ENCODE assay signal across 12 cellular contexts in genomic region chr6:122751291-122751690, GRCh38. TPM values are rescaled to one million over a fixed set of nuclear protein-coding genes. Genes with fewer than 3 reads are reported as not detected.
DNase-seq lines count a peak whose midpoint lies in the region; ATAC-seq and TF ChIP-seq lines count a peak whose summit lies in the region.
"Had no signal": no experiment of that assay in that cellular context is flagged by ENCODE, and none has a peak within 500 bp of the region (broad histone marks: within the 10 kb centered on the region; RNA-seq: fewer than 3 reads in every experiment).

No MANE protein-coding gene starts in this region.

- intact Hi-C loops in activated CD4-positive, alpha-beta T cell treated with anti-CD3 and anti-CD28 coated beads for 36 hours (cut with DNase I, micrococcal nuclease) = no loop called here

- DNase-seq in activated CD4-positive, alpha-beta T cell treated with anti-CD3 and anti-CD28 coated beads for 36 hours = no peak
- no peak for DNase-seq in activated CD4-positive, alpha-beta T cell treated with anti-CD3 and anti-CD28 coated beads for 1 hour
- DNase-seq in GM23338 (ENCODE audit: low spot score) (no peak), neural progenitor cell (ENCODE audit: low spot score) (no peak), GM03348 (ENCODE audit: low spot score) (no peak), tibial nerve (ENCODE audit: low spot score in 2 of 2) (no peak), globus pallidus (ENCODE audit: low spot score) (no peak)
- DNase-seq: activated CD8-positive, alpha-beta memory T cell treated with anti-CD3 and anti-CD28 coated beads, Interleukin-2, amount 50 U/mL, for 48 hours had no signal

- H3K4me3 ChIP-seq in GM23338 (no peak overlapping the region), neural progenitor cell (no peak overlapping the region), tibial nerve (no peak overlapping the region)
- H3K4me3 ChIP-seq: A549 had no signal

- TF ChIP-seq POLR2A in tibial nerve (IDR thresholded peaks at IDR 0.05) = no peak

- H3K4me1 Mint-ChIP-seq in activated CD4-positive, alpha-beta T cell treated with anti-CD3 and anti-CD28 coated beads for 36 hours = peaks cover 12% of the 10 kb centered on the region
- H3K4me1 Mint-ChIP-seq in GM23338 (peaks cover 24% of the 10 kb centered on the region), neural progenitor cell (peaks cover 25% of the 10 kb centered on the region)

- peaks cover 2% of the 10 kb centered on the region for H3K36me3 Mint-ChIP-seq in activated CD4-positive, alpha-beta T cell treated with anti-CD3 and anti-CD28 coated beads for 36 hours (ENCODE audit: low read depth)
- peaks cover 10% of the 10 kb centered on the region for H3K36me3 Mint-ChIP-seq in GM23338 (ENCODE audit: low read depth)
- peaks cover 4% of the 10 kb centered on the region for H3K36me3 Mint-ChIP-seq in neural progenitor cell

- no peaks in the 10 kb centered on the region for H3K9me3 Mint-ChIP-seq in activated CD4-positive, alpha-beta T cell treated with anti-CD3 and anti-CD28 coated beads for 36 hours (ENCODE audit: low read depth)
- peaks cover 17% of the 10 kb centered on the region for H3K9me3 Mint-ChIP-seq in GM23338
- peaks cover 18% of the 10 kb centered on the region for H3K9me3 Mint-ChIP-seq in neural progenitor cell

- H3K27ac ChIP-seq in GM23338 (ENCODE audit: low read depth) = no peak overlapping the region
- no peak overlapping the region for H3K27ac ChIP-seq in neural progenitor cell
- no peak overlapping the region for H3K27ac ChIP-seq in tibial nerve
- H3K27ac ChIP-seq: A549 had no signal

- no peak overlapping the region for H3K4me2 ChIP-seq in GM23338
- no peak overlapping the region for H3K4me2 ChIP-seq in neural progenitor cell
- H3K4me2 ChIP-seq: A549 had no signal

- H2AFZ ChIP-seq in GM23338 = 0 out of 2 replicates have a peak overlapping the region, but pooled peaks have one; percentile 6
- H2AFZ ChIP-seq in neural progenitor cell (replicated peaks) = peak overlapping the region; percentile 45

- H4K20me1 ChIP-seq in GM23338 (replicated peaks; ENCODE audit: insufficient read depth) = peaks cover 3% of the 10 kb centered on the region; the same call in 1 of the 2 replicates
- no peaks in the 10 kb centered on the region for H4K20me1 ChIP-seq in neural progenitor cell (ENCODE audit: low read depth)

- TF ChIP-seq EP300 in tibial nerve (IDR thresholded peaks at IDR 0.05) = no peak

- no peaks in the 10 kb centered on the region for H3K36me3 ChIP-seq in GM23338 (ENCODE audit: insufficient read depth)
- H3K36me3 ChIP-seq in neural progenitor cell = no peaks in the 10 kb centered on the region
- no peaks in the 10 kb centered on the region for H3K36me3 ChIP-seq in tibial nerve

- POLR2A ChIA-PET in activated CD4-positive, alpha-beta T cell treated with anti-CD3 and anti-CD28 coated beads for 36 hours (lab: Charles Lee) = no interaction called here

- CTCF ChIA-PET in activated CD4-positive, alpha-beta T cell treated with anti-CD3 and anti-CD28 coated beads for 36 hours (lab: Charles Lee) = interaction anchor here (0.7 to 0.9 kb wide), 4 partner anchors 17 to 87 kb away, joined by 3 to 4 read pairs (median 3); no protein-coding TSS in a partner anchor

- no peaks in the 10 kb centered on the region for H3K9me2 ChIP-seq in GM23338 (ENCODE audit: insufficient read depth)

- ATAC-seq in activated CD4-positive, alpha-beta T cell treated with anti-CD3 and anti-CD28 coated beads for 36 hours = peak; percentile 78
- ATAC-seq in GM23338 (no peak), HG03558 (IDR thresholded peaks at IDR 0.05; ENCODE audit: extremely low read depth, unreplicated experiment) (peak; percentile 86)
- ATAC-seq: A549 had no signal

- H3K27me3 ChIP-seq in GM23338 (ENCODE audit: insufficient read depth) (peaks cover 46% of the 10 kb centered on the region), neural progenitor cell (no peaks in the 10 kb centered on the region), tibial nerve (no peaks in the 10 kb centered on the region)

- H3K27me3 Mint-ChIP-seq in activated CD4-positive, alpha-beta T cell treated with anti-CD3 and anti-CD28 coated beads for 36 hours = no peaks in the 10 kb centered on the region
- H3K27me3 Mint-ChIP-seq in GM23338 (ENCODE audit: insufficient read depth, low read depth, poor library complexity) (peaks cover 19% of the 10 kb centered on the region), neural progenitor cell (ENCODE audit: insufficient read depth, low read depth) (peaks cover 6% of the 10 kb centered on the region)

- 53 to 60% methylated on average over 2 of the region's 2 CpGs for WGBS in tibial nerve, 2 donors

- H3K9me3 ChIP-seq in neural progenitor cell (ENCODE audit: low read depth) (no peaks in the 10 kb centered on the region), tibial nerve (no peaks in the 10 kb centered on the region)
- H3K9me3 ChIP-seq: A549 had no signal

- H3K4me1 ChIP-seq in GM23338 (ENCODE audit: insufficient read depth) (peaks cover 29% of the 10 kb centered on the region), neural progenitor cell (peaks cover 32% of the 10 kb centered on the region), tibial nerve (peaks cover 0 to 8% (median 2%) of the 10 kb centered on the region in 4 donors)
- H3K4me1 ChIP-seq: A549 had no signal

- H3K9ac ChIP-seq in neural progenitor cell = no peak overlapping the region

- H3F3A ChIP-seq in GM23338 (replicated peaks; ENCODE audit: low read depth) (no peaks in the 10 kb centered on the region; the same call in 1 of the 2 replicates), neural progenitor cell (ENCODE audit: low read depth) (peaks cover 8% of the 10 kb centered on the region)

- H3K4me3 Mint-ChIP-seq in activated CD4-positive, alpha-beta T cell treated with anti-CD3 and anti-CD28 coated beads for 36 hours = no peak overlapping the region
- no peak overlapping the region for H3K4me3 Mint-ChIP-seq in GM23338
- H3K4me3 Mint-ChIP-seq in neural progenitor cell = no peak overlapping the region

- no peak for TF ChIP-seq CTCF in GM23338 (conservative IDR thresholded peaks at IDR 0.05; ENCODE audit: low read depth in 2 of 2)
- no peak for TF ChIP-seq CTCF in neural progenitor cell (IDR thresholded peaks at IDR 0.05)
- no peak for TF ChIP-seq CTCF in tibial nerve (IDR thresholded peaks at IDR 0.05)

- H3K27ac Mint-ChIP-seq in activated CD4-positive, alpha-beta T cell treated with anti-CD3 and anti-CD28 coated beads for 36 hours = no peak overlapping the region
- H3K27ac Mint-ChIP-seq in GM23338 (no peak overlapping the region), neural progenitor cell (no peak overlapping the region)

- H3K79me2 ChIP-seq in GM23338 (replicated peaks; ENCODE audit: insufficient read depth) (no peaks in the 10 kb centered on the region), neural progenitor cell (ENCODE audit: low read depth) (no peaks in the 10 kb centered on the region)

TF ChIP-seq in GM23338, 12 proteins besides CTCF, POLR2A, EP300 and RAD21 (continues in another document):
- TF ChIP-seq ZNF114 (CRISPR knock-in tag; IDR thresholded peaks at IDR 0.05) = no peak
- no peak for TF ChIP-seq ZNF331 (CRISPR knock-in tag; IDR thresholded peaks at IDR 0.05; ENCODE audit: low read depth)
- no peak for TF ChIP-seq EZH2 (IDR thresholded peaks at IDR 0.05; ENCODE audit: low read depth, unreplicated experiment)
- TF ChIP-seq JUNB (IDR thresholded peaks at IDR 0.05; ENCODE audit: unreplicated experiment) = no peak

RNA-seq across cellular contexts. Expression of gene FABP7, which starts 28.2 kb away (rescaled TPM):
- not detected for total RNA-seq in activated CD4-positive, alpha-beta T cell treated with anti-CD3 and anti-CD28 coated beads for 36 hours
- 5.2 and 6.6 TPM in 2 replicates for total RNA-seq in GM23338 (2014; rRNA removed; shearing (Covaris generic))
- 14.5 and 15.7 TPM in 2 replicates for polyA plus RNA-seq in GM23338 (2016; fragmentation: Nextera tagmentation; extraction: Ambion mirVana)
- total RNA-seq in neural progenitor cell (ENCODE audit: low replicate concordance) (37.3 and 58.2 TPM in 2 replicates), tibial nerve (not detected)
- total RNA-seq: mononuclear cell, OCI-LY7 had no signal
- polyA plus RNA-seq: A549 had no signal

RNA-seq across cellular contexts. Expression of gene SMPDL3A, which starts 37.8 kb away (rescaled TPM):
- total RNA-seq in activated CD4-positive, alpha-beta T cell treated with anti-CD3 and anti-CD28 coated beads for 36 hours = not detected
- total RNA-seq in GM23338 (2014; rRNA removed; shearing (Covaris generic)) = 3.0 and 6.3 TPM in 2 replicates
- 3.5 and 5.1 TPM in 2 replicates for polyA plus RNA-seq in GM23338 (2016; fragmentation: Nextera tagmentation; extraction: Ambion mirVana)
- 1.2 and 2.0 TPM in 2 replicates for total RNA-seq in neural progenitor cell (ENCODE audit: low replicate concordance)
- 10 to 100 TPM in 2 of 4 donors, 1 to 10 TPM in 2; 8.6 to 14.0 (median 10.5) TPM for total RNA-seq in tibial nerve
- total RNA-seq: OCI-LY7 had no signal
